ENCODE assay signal across 15 cellular contexts in genomic region chr3:100263583-100263982, GRCh38. TPM values are rescaled to one million over a fixed set of nuclear protein-coding genes. Genes with fewer than 3 reads are reported as not detected.
DNase-seq lines count a peak whose midpoint lies in the region; ATAC-seq and TF ChIP-seq lines count a peak whose summit lies in the region.
"Had no signal": no experiment of that assay in that cellular context is flagged by ENCODE, and none has a peak within 500 bp of the region (broad histone marks: within the 10 kb centered on the region; RNA-seq: fewer than 3 reads in every experiment).

No MANE protein-coding gene starts in this region.

- H3K18ac ChIP-seq in mesenchymal stem cell (ENCODE audit: low read depth in 1 of 2, low read length in 2 of 2) = no peak overlapping the region

- H3K36me3 ChIP-seq in BLaER1 treated with 17β-estradiol and CSF1 and Interleukin-3, amounts not matched to agents 10 nM and 100 nM = 0 out of 22 replicates have a peak, but pooled peaks cover 0 to 4% (median 0%) of the 10 kb centered on the region in 11 experiments
- no peaks in the 10 kb centered on the region for H3K36me3 ChIP-seq in adipocyte (ENCODE audit: control insufficient read depth, insufficient read depth, low read length, severe bottlenecking)
- H3K36me3 ChIP-seq in mesenchymal stem cell (ENCODE audit: control insufficient read depth in 1 of 2, insufficient read depth in 2 of 2, low read depth in 1 of 2, low read length in 2 of 2) = no peaks in the 10 kb centered on the region
- H3K36me3 ChIP-seq in effector memory CD4-positive, alpha-beta T cell (ENCODE audit: control insufficient read depth, insufficient read depth, low read length) = no peaks in the 10 kb centered on the region
- H3K36me3 ChIP-seq: ascending aorta, lower lobe of right lung had no signal

- no peaks in the 10 kb centered on the region for H3K9me3 ChIP-seq in BLaER1 treated with 17β-estradiol and CSF1 and Interleukin-3, amounts not matched to agents 10 nM and 100 nM (replicated peaks in 1 of 11)
- H3K9me3 ChIP-seq in adipocyte (ENCODE audit: control insufficient read depth, low read length) (no peaks in the 10 kb centered on the region), mesenchymal stem cell (ENCODE audit: control insufficient read depth, low read length) (no peaks in the 10 kb centered on the region)
- H3K9me3 ChIP-seq in effector memory CD4-positive, alpha-beta T cell (ENCODE audit: control insufficient read depth, low read length) = no peaks in the 10 kb centered on the region
- H3K9me3 ChIP-seq: ascending aorta, lower lobe of right lung had no signal

- no peak for TF ChIP-seq CTCF in HFFc6 (IDR thresholded peaks at IDR 0.05)

- H3K27me3 Mint-ChIP-seq in HFFc6 (ENCODE audit: insufficient read depth) = no peaks in the 10 kb centered on the region; the same call in 1 of the 2 replicates
- H3K27me3 Mint-ChIP-seq: activated CD4-positive, alpha-beta T cell treated with anti-CD3 and anti-CD28 coated beads for 36 hours; stimulated activated naive B cell treated with anti-CD40 and anti-IgM and Interleukin-4, amounts not matched to agents 10 μg/mL and 1 μg/mL and 100 μg/mL, for 72 hours had no signal

- H2AK5ac ChIP-seq in mesenchymal stem cell (ENCODE audit: low read length, severe bottlenecking) = no peak overlapping the region

- no peak overlapping the region for H4K91ac ChIP-seq in mesenchymal stem cell (ENCODE audit: low read length)

- H3K4me2 ChIP-seq in BLaER1 treated with 17β-estradiol and CSF1 and Interleukin-3, amounts not matched to agents 10 nM and 100 nM = peak overlapping the region; percentile 22 to 97 (median 36); a peak in 17 of 22 replicates
- H3K4me2 ChIP-seq in mesenchymal stem cell (ENCODE audit: low read length, poor library complexity, severe bottlenecking) = no peak overlapping the region

- peaks cover 22% of the 10 kb centered on the region for H3K36me3 Mint-ChIP-seq in HFFc6 (ENCODE audit: low read depth)

- peaks cover 82% of the 10 kb centered on the region for H3K4me1 Mint-ChIP-seq in HFFc6 (ENCODE audit: low read depth)

- no peak overlapping the region for H2AFZ ChIP-seq in mesenchymal stem cell (ENCODE audit: low read depth, low read length)
- H2AFZ ChIP-seq: parathyroid adenoma had no signal

- H2BK120ac ChIP-seq in mesenchymal stem cell (ENCODE audit: low read depth, low read length) = no peak overlapping the region

- no peak overlapping the region for H3K23ac ChIP-seq in mesenchymal stem cell (ENCODE audit: low read length in 2 of 2)

- peak overlapping the region; percentile 68 for H3K4me3 Mint-ChIP-seq in HFFc6
- H3K4me3 Mint-ChIP-seq: activated CD4-positive, alpha-beta T cell treated with anti-CD3 and anti-CD28 coated beads for 36 hours; stimulated activated naive B cell treated with anti-CD40 and anti-IgM and Interleukin-4, amounts not matched to agents 10 μg/mL and 1 μg/mL and 100 μg/mL, for 72 hours had no signal

- peaks cover 19 to 61% (median 33%) of the 10 kb centered on the region in 10 experiments for H3K4me1 ChIP-seq in BLaER1 treated with 17β-estradiol and CSF1 and Interleukin-3, amounts not matched to agents 10 nM and 100 nM
- H3K4me1 ChIP-seq in adipocyte (ENCODE audit: control insufficient read depth, insufficient read depth, low read length) = peaks cover 73% of the 10 kb centered on the region
- H3K4me1 ChIP-seq in mesenchymal stem cell (ENCODE audit: control insufficient read depth, insufficient read depth, low read depth, low read length) = peaks cover 5% of the 10 kb centered on the region
- peaks cover 7% of the 10 kb centered on the region for H3K4me1 ChIP-seq in effector memory CD4-positive, alpha-beta T cell (ENCODE audit: control insufficient read depth, insufficient read depth, low read length, poor library complexity, severe bottlenecking)

- H2BK5ac ChIP-seq in mesenchymal stem cell (ENCODE audit: low read depth, low read length, poor library complexity, severe bottlenecking) = no peak overlapping the region

- no peak overlapping the region for H2BK15ac ChIP-seq in mesenchymal stem cell (ENCODE audit: low read depth, poor library complexity, severe bottlenecking)

- no peaks in the 10 kb centered on the region for H3K27me3 ChIP-seq in BLaER1 treated with 17β-estradiol and CSF1 and Interleukin-3, amounts not matched to agents 10 nM and 100 nM
- H3K27me3 ChIP-seq in adipocyte (replicated peaks; ENCODE audit: control insufficient read depth, insufficient read depth, low read length) (no peaks in the 10 kb centered on the region), mesenchymal stem cell (ENCODE audit: control insufficient read depth in 1 of 2, insufficient read depth in 1 of 2, low read length in 2 of 2) (no peaks in the 10 kb centered on the region)
- no peaks in the 10 kb centered on the region for H3K27me3 ChIP-seq in effector memory CD4-positive, alpha-beta T cell (replicated peaks; ENCODE audit: control insufficient read depth, insufficient read depth, low read length, poor library complexity, severe bottlenecking)
- H3K27me3 ChIP-seq: ascending aorta had no signal

- H3K9me3 Mint-ChIP-seq in HFFc6 = no peaks in the 10 kb centered on the region
- H3K9me3 Mint-ChIP-seq: stimulated activated naive B cell treated with anti-CD40 and anti-IgM and Interleukin-4, amounts not matched to agents 10 μg/mL and 1 μg/mL and 100 μg/mL, for 72 hours had no signal

- no peak for ATAC-seq in HG03097 (IDR thresholded peaks at IDR 0.05; ENCODE audit: low FRiP score, unreplicated experiment)
- ATAC-seq in HG02798 (IDR thresholded peaks at IDR 0.05; ENCODE audit: poor library complexity, unreplicated experiment) = no peak
- ATAC-seq: activated CD4-positive, alpha-beta T cell treated with anti-CD3 and anti-CD28 coated beads for 36 hours; lower lobe of right lung; stimulated activated naive B cell treated with anti-CD40 and anti-IgM and Interleukin-4, amounts not matched to agents 10 μg/mL and 1 μg/mL and 100 μg/mL, for 72 hours had no signal

- peak overlapping the region; percentile 55 for H3K27ac Mint-ChIP-seq in HFFc6
- H3K27ac Mint-ChIP-seq: activated CD4-positive, alpha-beta T cell treated with anti-CD3 and anti-CD28 coated beads for 36 hours; stimulated activated naive B cell treated with anti-CD40 and anti-IgM and Interleukin-4, amounts not matched to agents 10 μg/mL and 1 μg/mL and 100 μg/mL, for 72 hours had no signal

- no peak overlapping the region for H3K27ac ChIP-seq in BLaER1 treated with 17β-estradiol and CSF1 and Interleukin-3, amounts not matched to agents 10 nM and 100 nM
- no peak overlapping the region for H3K27ac ChIP-seq in mesenchymal stem cell (ENCODE audit: low read length, poor library complexity, severe bottlenecking)
- H3K27ac ChIP-seq in effector memory CD4-positive, alpha-beta T cell (ENCODE audit: insufficient read depth, low read length, poor library complexity, severe bottlenecking) = no peak overlapping the region
- H3K27ac ChIP-seq: ascending aorta, lower lobe of right lung, parathyroid adenoma had no signal

- H3K9ac ChIP-seq in BLaER1 treated with 17β-estradiol and CSF1 and Interleukin-3, amounts not matched to agents 10 nM and 100 nM = peak overlapping the region in 1 of 11 experiments; percentile 21; a peak in 1 of 22 replicates
- H3K9ac ChIP-seq in adipocyte (ENCODE audit: low read length) (no peak overlapping the region), mesenchymal stem cell (ENCODE audit: low read length) (peak overlapping the region; percentile 60)
- H3K9ac ChIP-seq: parathyroid adenoma had no signal

- peaks cover 21 to 65% (median 41%) of the 10 kb centered on the region in 11 experiments; a peak in 19 of 22 replicates for H4K20me1 ChIP-seq in BLaER1 treated with 17β-estradiol and CSF1 and Interleukin-3, amounts not matched to agents 10 nM and 100 nM

- H4K8ac ChIP-seq in mesenchymal stem cell (ENCODE audit: low read length) = no peak overlapping the region

- DNase-seq in HFFc6 (no peak), adipocyte (ENCODE audit: low read depth) (peak; percentile 37), mesenchymal stem cell (peak; percentile 42), cerebellar nuclear complex (lab: John Stamatoyannopoulos, UW) (no peak)
- no peak for DNase-seq in effector memory CD4-positive, alpha-beta T cell
- DNase-seq: activated CD4-positive, alpha-beta T cell treated with anti-CD3 and anti-CD28 coated beads for 36 hours; lower lobe of right lung; NCI-H1417 treated with DMSO at 0.1 percent for 48 hours; NCI-H748 treated with DMSO at 0.1 percent for 48 hours; stimulated activated naive B cell treated with anti-CD40 and anti-IgM and Interleukin-4, amounts not matched to agents 10 μg/mL and 1 μg/mL and 100 μg/mL, for 72 hours had no signal

- H3K4me3 ChIP-seq in BLaER1 treated with 17β-estradiol and CSF1 and Interleukin-3, amounts not matched to agents 10 nM and 100 nM = no peak overlapping the region
- H3K4me3 ChIP-seq in adipocyte (ENCODE audit: low read length) (peak overlapping the region; percentile 47), mesenchymal stem cell (ENCODE audit: insufficient read depth in 1 of 2, low read depth in 1 of 2, low read length in 2 of 2) (peak overlapping the region in 1 of 2 experiments; percentile 87)
- no peak overlapping the region for H3K4me3 ChIP-seq in effector memory CD4-positive, alpha-beta T cell (ENCODE audit: insufficient read depth, low read depth, low read length, poor library complexity, severe bottlenecking)
- H3K4me3 ChIP-seq: ascending aorta, lower lobe of right lung had no signal

- no peak overlapping the region for H3K14ac ChIP-seq in mesenchymal stem cell (ENCODE audit: low read length in 2 of 2)

- H3K4ac ChIP-seq in mesenchymal stem cell (ENCODE audit: low read depth in 1 of 2, low read length in 2 of 2) = no peak overlapping the region

- 87% methylated on average over 2 of the region's 2 CpGs for WGBS in mesenchymal stem cell

- no peaks in the 10 kb centered on the region for H3K79me1 ChIP-seq in mesenchymal stem cell (replicated peaks; ENCODE audit: low read length, poor library complexity, severe bottlenecking)

- no peak overlapping the region for H2BK12ac ChIP-seq in mesenchymal stem cell (ENCODE audit: low read length in 2 of 2)

RNA-seq across cellular contexts. Expression of gene TBC1D23, which starts 2.8 kb away (rescaled TPM):
- 10 to 100 TPM; 62.1 to 76.5 (median 72.9) TPM for total RNA-seq in HFFc6 (2021; fragmentation: NEBNext Ultra II Directional; extraction: Animal tissue kit (Norgen Biotek cat#: 25700))
- 28.3 TPM for polyA plus RNA-seq in mesenchymal stem cell (2013, experiment 1 of 2)
- 30.1 TPM for polyA plus RNA-seq in mesenchymal stem cell (2013, experiment 2 of 2)

Comparison
In these comparisons a context has a peak if more than half of its experiments do, and no peak if none do; other contexts are left out.
1. DNase-seq: peak in adipocyte (single experiment) and mesenchymal stem cell (single experiment); none in HFFc6 (single experiment), cerebellar nuclear complex (0 of 2) and effector memory CD4-positive, alpha-beta T cell (0 of 3).